ENCODE assay signal across 8 cellular contexts in the genomic region with DNA sequence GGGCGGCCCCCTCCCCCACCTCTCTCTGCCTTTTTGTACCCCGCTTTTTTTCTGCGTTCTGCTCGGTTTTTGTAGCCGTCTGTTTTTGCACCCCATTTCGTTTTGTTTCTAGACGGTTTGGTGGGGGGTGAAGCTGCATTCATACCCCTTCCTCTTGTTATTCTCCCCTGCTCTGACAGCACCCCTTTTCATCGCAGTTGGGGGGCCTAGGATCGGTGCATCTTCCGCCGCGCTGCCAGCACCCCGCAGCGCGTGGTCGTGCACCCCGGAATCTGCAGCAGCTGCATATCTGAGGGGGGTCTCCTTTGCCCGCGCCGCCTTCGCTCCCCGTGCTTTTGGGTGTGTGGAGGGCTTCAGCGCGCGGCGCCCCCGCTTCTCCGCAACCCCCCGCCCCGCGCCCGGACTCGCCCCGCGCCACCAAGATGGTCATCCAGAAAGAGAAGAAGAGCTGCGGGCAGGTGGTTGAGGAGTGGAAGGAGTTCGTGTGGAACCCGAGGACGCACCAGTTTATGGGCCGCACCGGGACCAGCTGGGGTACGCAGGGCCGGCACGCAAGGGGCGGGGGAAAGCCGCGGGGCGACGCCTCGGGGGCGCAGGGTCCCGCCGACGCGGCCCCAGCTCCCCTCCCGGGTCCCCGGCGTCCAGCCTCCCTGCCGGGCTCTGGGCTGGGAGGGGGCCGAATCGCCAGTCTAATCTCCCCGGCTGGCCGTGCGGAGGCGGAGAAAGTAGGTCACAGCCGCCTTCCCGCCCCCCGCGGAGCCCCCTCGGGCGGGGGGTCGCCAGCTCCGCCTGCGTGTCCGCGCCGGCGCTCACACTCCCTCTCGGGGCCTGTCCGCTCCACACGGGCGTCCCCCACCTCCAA. TPM values are rescaled to one million over a fixed set of nuclear protein-coding genes. Genes with fewer than 3 reads are reported as not detected.
DNase-seq lines count a peak whose midpoint lies in the region; ATAC-seq and TF ChIP-seq lines count a peak whose summit lies in the region.

No MANE protein-coding gene starts in this region.

- H3K4me1 Mint-ChIP-seq in glutamatergic neuron (ENCODE audit: low read depth, unreplicated experiment), result peaks cover 24% of the 10 kb centered on the region

- H3K4me3 ChIP-seq in WERI-Rb-1 (ENCODE audit: low read depth, low read length) (peak overlapping the region; percentile 57), prostate gland (peak overlapping the region; percentile 35 to 42)

- peak overlapping the region; percentile 52 for H3K27ac Mint-ChIP-seq in glutamatergic neuron (ENCODE audit: unreplicated experiment)

- H3K27me3 ChIP-seq in WERI-Rb-1 (ENCODE audit: insufficient read depth, low read depth, severe bottlenecking) (no peaks in the 10 kb centered on the region), prostate gland (replicated peaks; ENCODE audit: insufficient read depth) (no peaks in the 10 kb centered on the region)

- H3K9me3 ChIP-seq in WERI-Rb-1 (ENCODE audit: severe bottlenecking) (no peaks in the 10 kb centered on the region), prostate gland (no peaks in the 10 kb centered on the region)

- intact Hi-C loops in prostate gland (cut with DNase I), result no loop called here

- in situ Hi-C loops in G401 (cut with HindIII; ENCODE audit: low sequenced_read_pairs), result no loop called here

- DNase-seq in G401 (ENCODE audit: low spot score), result peak; percentile 64
- peak; percentile 76 for DNase-seq in WERI-Rb-1
- peak; percentile 44 for DNase-seq in glutamatergic neuron
- no peak for DNase-seq in prostate gland (ENCODE audit: low spot score)
- no peak for DNase-seq in glomerular visceral epithelial cell (ENCODE audit: extremely low spot score)
- DNase-seq in activated CD4-positive, CD25-positive, alpha-beta regulatory T cell (lab: John Stamatoyannopoulos, UW), result no peak
- DNase-seq in NCI-H1105 treated with DMSO at 0.1 percent for 48 hours (lab: John Stamatoyannopoulos, UW), result no peak

- 1% methylated on average over 53 of the region's 82 CpGs for WGBS in prostate gland

- ATAC-seq in GM21528 (IDR thresholded peaks at IDR 0.05; ENCODE audit: low FRiP score, unreplicated experiment), result no peak

- peaks cover 4% of the 10 kb centered on the region for H3K36me3 Mint-ChIP-seq in glutamatergic neuron (ENCODE audit: unreplicated experiment)

- H3K9me3 Mint-ChIP-seq in glutamatergic neuron (ENCODE audit: unreplicated experiment), result peaks cover 17% of the 10 kb centered on the region

- H3K27me3 Mint-ChIP-seq in glutamatergic neuron (ENCODE audit: unreplicated experiment), result peaks cover 20% of the 10 kb centered on the region

- TF ChIP-seq POLR2A in prostate gland (IDR thresholded peaks at IDR 0.05), result no peak

- H3K27ac ChIP-seq in WERI-Rb-1 (peak overlapping the region; percentile 83), prostate gland (peak overlapping the region in 1 of 2 donors; percentile 13)

- no peak for TF ChIP-seq CTCF in WERI-Rb-1 (IDR thresholded peaks at IDR 0.05; ENCODE audit: low read depth, low read length)
- no peak for TF ChIP-seq CTCF in glutamatergic neuron (IDR thresholded peaks at IDR 0.05; ENCODE audit: partially characterized antibody, unreplicated experiment)
- no peak for TF ChIP-seq CTCF in prostate gland (IDR thresholded peaks at IDR 0.05)

- no peaks in the 10 kb centered on the region for H3K4me1 ChIP-seq in prostate gland (replicated peaks)

- H3K36me3 ChIP-seq in WERI-Rb-1 (peaks cover 36% of the 10 kb centered on the region), prostate gland (no peaks in the 10 kb centered on the region)

- peak overlapping the region; percentile 94 for H3K4me3 Mint-ChIP-seq in glutamatergic neuron (ENCODE audit: unreplicated experiment)

RNA-seq across cellular contexts. Expression of gene ATP1B2, which starts 0.6 kb away (rescaled TPM):
- not detected in 2 replicates for total RNA-seq in G401 (2014; rRNA removed; shearing (Covaris generic))
- total RNA-seq in glutamatergic neuron (ENCODE audit: unreplicated experiment), result 11.3 TPM
- 10 to 100 TPM in 1 of 2 donors, under 1 TPM in 1; 0.82 to 11.7 TPM for total RNA-seq in prostate gland

RNA-seq across cellular contexts. Expression of gene SHBG, which starts 21.4 kb away (rescaled TPM):
- not detected in 2 replicates for total RNA-seq in G401 (2014; rRNA removed; shearing (Covaris generic))
- total RNA-seq in glutamatergic neuron (ENCODE audit: unreplicated experiment) (not detected), prostate gland (1 to 10 TPM in 1 of 2 donors, not detected in 1; 2.1 TPM)

RNA-seq across cellular contexts. Expression of gene SAT2, which starts 23.7 kb away (rescaled TPM):
- total RNA-seq in G401 (2014; rRNA removed; shearing (Covaris generic)), result 70.2 and 96.9 TPM in 2 replicates
- total RNA-seq in glutamatergic neuron (ENCODE audit: unreplicated experiment), result 97.3 TPM
- 100 to 1,000 TPM in 1 of 2 donors, 10 to 100 TPM in 1; 83.3 to 139 TPM for total RNA-seq in prostate gland

RNA-seq across cellular contexts. Expression of gene TP53, which starts 36.0 kb away (rescaled TPM):
- 23.5 and 26.4 TPM in 2 replicates for total RNA-seq in G401 (2014; rRNA removed; shearing (Covaris generic))
- 38.2 TPM for total RNA-seq in glutamatergic neuron (ENCODE audit: unreplicated experiment)
- total RNA-seq in prostate gland, result 10 to 100 TPM; 52.3 to 65.0 TPM

RNA-seq across cellular contexts. Expression of gene FXR2, which starts 36.6 kb away (rescaled TPM):
- total RNA-seq in G401 (2014; rRNA removed; shearing (Covaris generic)), result 75.9 and 88.0 TPM in 2 replicates
- total RNA-seq in glutamatergic neuron (ENCODE audit: unreplicated experiment) (108 TPM), prostate gland (10 to 100 TPM; 27.1 to 51.4 TPM)

Comparison
In these comparisons a context has a peak if more than half of its experiments do, and no peak if none do; other contexts are left out.
1. DNase-seq: peak in G401 (single experiment), WERI-Rb-1 (single experiment) and glutamatergic neuron (single experiment); none in prostate gland (single experiment), glomerular visceral epithelial cell (single experiment), activated CD4-positive, CD25-positive, alpha-beta regulatory T cell (0 of 4) and NCI-H1105 treated with DMSO at 0.1 percent for 48 hours (single experiment).